Comparison of ENCODE assay signal across 18 cellular contexts in the genomic region with DNA sequence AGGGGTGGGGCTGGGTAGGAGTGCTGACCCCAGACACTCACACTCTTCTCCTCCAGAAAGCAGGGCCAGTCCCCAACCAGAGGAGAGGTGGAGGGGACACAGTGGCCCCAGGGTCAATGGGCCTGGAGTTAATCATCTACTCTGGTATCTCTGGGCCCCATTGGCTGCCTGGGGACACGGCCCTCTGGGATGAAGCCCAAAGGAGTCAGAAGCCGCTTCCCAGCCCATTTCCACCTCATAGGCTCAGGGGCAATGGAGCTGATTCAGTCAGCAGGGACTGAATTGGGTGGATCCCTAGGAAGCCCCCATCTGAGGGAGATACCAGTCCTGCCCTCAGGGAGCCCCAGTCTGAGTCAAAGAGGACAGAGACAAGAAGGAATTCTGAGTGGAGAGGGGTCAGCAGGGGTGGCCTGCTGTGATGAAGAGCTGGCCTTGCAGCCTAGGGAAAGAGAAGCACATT. TPM values are rescaled to one million over a fixed set of nuclear protein-coding genes. Genes with fewer than 3 reads are reported as not detected.
DNase-seq lines count a peak whose midpoint lies in the region; ATAC-seq and TF ChIP-seq lines count a peak whose summit lies in the region.
"Had no signal": no experiment of that assay in that cellular context is flagged by ENCODE, and none has a peak within 500 bp of the region (broad histone marks: within the 10 kb centered on the region; RNA-seq: fewer than 3 reads in every experiment).

No MANE protein-coding gene starts in this region.

- H3K9me3 ChIP-seq in hepatocyte (ENCODE audit: low read depth): no peaks in the 10 kb centered on the region
- H3K9me3 ChIP-seq: BLaER1 treated with 17β-estradiol and CSF1 and Interleukin-3, amounts not matched to agents 10 nM and 100 nM; SK-N-SH had no signal

- no peaks in the 10 kb centered on the region for H3K9me3 Mint-ChIP-seq in stimulated activated effector memory CD8-positive, alpha-beta T cell treated with anti-CD3 and anti-CD28 coated beads, Interleukin-12 subunit alpha, Interleukin-12 subunit beta, amount 100 ng/mL, for 72 hours

- H3K4me1 Mint-ChIP-seq in stimulated activated effector memory CD8-positive, alpha-beta T cell treated with anti-CD3 and anti-CD28 coated beads, Interleukin-12 subunit alpha, Interleukin-12 subunit beta, amount 100 ng/mL, for 72 hours: peaks cover 17% of the 10 kb centered on the region

- H2AFZ ChIP-seq in hepatocyte: no peak overlapping the region

- no peaks in the 10 kb centered on the region for H3K9me2 ChIP-seq in hepatocyte (replicated peaks; ENCODE audit: insufficient read depth)
- H3K9me2 ChIP-seq: SK-N-SH had no signal

- H3K27ac ChIP-seq in hepatocyte: no peak overlapping the region
- H3K27ac ChIP-seq: BLaER1 treated with 17β-estradiol and CSF1 and Interleukin-3, amounts not matched to agents 10 nM and 100 nM had no signal

- no peak for ATAC-seq in stimulated activated effector memory CD8-positive, alpha-beta T cell treated with anti-CD3 and anti-CD28 coated beads, Interleukin-12 subunit alpha, Interleukin-12 subunit beta, amount 100 ng/mL, for 72 hours
- ATAC-seq: PC-3, Right ventricle myocardium inferior had no signal

- no peaks in the 10 kb centered on the region for H4K20me1 ChIP-seq in hepatocyte (ENCODE audit: insufficient read depth, poor library complexity, severe bottlenecking)

- H3K36me3 ChIP-seq in hepatocyte (replicated peaks; ENCODE audit: insufficient read depth, low read depth): no peaks in the 10 kb centered on the region
- H3K36me3 ChIP-seq: BLaER1 treated with 17β-estradiol and CSF1 and Interleukin-3, amounts not matched to agents 10 nM and 100 nM had no signal

- no peak overlapping the region for H3K4me3 ChIP-seq in hepatocyte
- H3K4me3 ChIP-seq: BLaER1 treated with 17β-estradiol and CSF1 and Interleukin-3, amounts not matched to agents 10 nM and 100 nM had no signal

- WGBS in hepatocyte (ENCODE audit: low lambda C conversion rate, missing lambda C conversion rate): 68% methylated on average over 2 of the region's 2 CpGs

- peaks cover 21% of the 10 kb centered on the region for H3K4me1 ChIP-seq in hepatocyte (ENCODE audit: insufficient read depth)

- no peak for TF ChIP-seq CTCF in hepatocyte (IDR thresholded peaks at IDR 0.05; ENCODE audit: poor library complexity)

- no peaks in the 10 kb centered on the region for H3K79me2 ChIP-seq in hepatocyte

- H3K27me3 ChIP-seq in hepatocyte: peaks cover 43% of the 10 kb centered on the region

- H3K27ac Mint-ChIP-seq in stimulated activated effector memory CD8-positive, alpha-beta T cell treated with anti-CD3 and anti-CD28 coated beads, Interleukin-12 subunit alpha, Interleukin-12 subunit beta, amount 100 ng/mL, for 72 hours: peak overlapping the region; percentile 48

- no peak overlapping the region for H3K4me3 Mint-ChIP-seq in stimulated activated effector memory CD8-positive, alpha-beta T cell treated with anti-CD3 and anti-CD28 coated beads, Interleukin-12 subunit alpha, Interleukin-12 subunit beta, amount 100 ng/mL, for 72 hours

- H3K4me2 ChIP-seq in hepatocyte: no peak overlapping the region
- H3K4me2 ChIP-seq: SK-N-SH had no signal

- DNase-seq in ELF-1 (ENCODE audit: low read depth, low spot score) (peak; percentile 20), HuH-7.5 (ENCODE audit: low spot score) (peak; percentile 59), hepatocyte (ENCODE audit: low spot score) (peak; percentile 35), NCI-H1694 (lab: John Stamatoyannopoulos, UW) (no peak), occipital lobe (lab: John Stamatoyannopoulos, UW) (no peak), DMS79 treated with DMSO at 0.1 percent for 48 hours (lab: John Stamatoyannopoulos, UW) (no peak)
- DNase-seq in stimulated activated effector memory CD8-positive, alpha-beta T cell treated with anti-CD3 and anti-CD28 coated beads, Interleukin-12 subunit alpha, Interleukin-12 subunit beta, amount 100 ng/mL, for 72 hours (ENCODE audit: low spot score in 2 of 2): no peak
- DNase-seq: DMS153; KG1; NCI-H1092 treated with DMSO at 0.1 percent for 48 hours; NCI-H1694 treated with DMSO at 0.1 percent for 48 hours; NCI-H69; NK-92 treated with Interleukin-12 subunit alpha and Interleukin-12 subunit beta, amount 100 ng/mL, for 24 hours; PC-3; SK-N-SH had no signal

- peaks cover 8% of the 10 kb centered on the region for H3K36me3 Mint-ChIP-seq in stimulated activated effector memory CD8-positive, alpha-beta T cell treated with anti-CD3 and anti-CD28 coated beads, Interleukin-12 subunit alpha, Interleukin-12 subunit beta, amount 100 ng/mL, for 72 hours

RNA-seq across cellular contexts. Expression of a gene that starts 2.9 kb away (rescaled TPM):
- 11.2 and 14.0 TPM in 2 replicates for total RNA-seq in hepatocyte
- 8.0 and 14.4 TPM in 2 replicates for polyA plus RNA-seq in hepatocyte
- 0.78 TPM for total RNA-seq in occipital lobe

RNA-seq across cellular contexts. Expression of a gene that starts 13.3 kb away (rescaled TPM):
- total RNA-seq in hepatocyte: 41.0 and 43.3 TPM in 2 replicates
- polyA plus RNA-seq in hepatocyte: 27.8 and 33.4 TPM in 2 replicates
- 36.3 TPM for total RNA-seq in occipital lobe

RNA-seq across cellular contexts. Expression of a gene that starts 47.8 kb away (rescaled TPM):
- 3.2 TPM in 1 of 2 replicates, not detected in the other for total RNA-seq in hepatocyte
- 0.28 and 16.9 TPM in 2 replicates for polyA plus RNA-seq in hepatocyte
- not detected for total RNA-seq in occipital lobe
- total RNA-seq: M059J, PC-3, Right ventricle myocardium inferior had no signal

RNA-seq across cellular contexts. Expression of a gene that starts 59.2 kb away (rescaled TPM):
- total RNA-seq in hepatocyte: not detected in 2 replicates
- not detected in 2 replicates for polyA plus RNA-seq in hepatocyte
- total RNA-seq in occipital lobe: not detected
- total RNA-seq: M059J, PC-3, Right ventricle myocardium inferior had no signal
- polyA plus RNA-seq: SK-N-SH had no signal

Comparison
In these comparisons a context has a peak if more than half of its experiments do, and no peak if none do; other contexts are left out.
1. DNase-seq: peak in ELF-1 (single experiment), HuH-7.5 (single experiment) and hepatocyte (single experiment); none in stimulated activated effector memory CD8-positive, alpha-beta T cell treated with anti-CD3 and anti-CD28 coated beads, Interleukin-12 subunit alpha, Interleukin-12 subunit beta, amount 100 ng/mL, for 72 hours (0 of 2), NCI-H1694 (single experiment), occipital lobe (single experiment) and DMS79 treated with DMSO at 0.1 percent for 48 hours (single experiment).